In the genomic region with DNA sequence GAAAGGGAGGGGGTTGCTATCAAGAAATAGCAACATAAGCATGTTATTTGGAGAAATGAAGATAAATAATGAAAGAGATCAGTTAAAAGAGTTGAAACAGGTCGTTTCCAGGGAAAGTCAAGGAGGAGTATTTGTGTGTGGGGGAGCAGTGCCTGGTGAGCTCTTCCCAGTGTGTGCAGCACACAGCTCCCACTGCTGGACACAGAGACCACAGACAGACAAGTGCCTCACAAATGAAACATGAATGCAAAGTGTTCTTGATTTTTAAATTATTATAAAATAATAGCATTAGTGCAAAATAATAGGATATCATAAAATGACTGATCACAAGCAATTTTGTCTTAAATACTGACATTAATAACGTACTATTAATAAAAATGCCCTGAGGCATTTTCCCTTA, we compare ENCODE assay signal across 9 cellular contexts. TPM values are rescaled to one million over a fixed set of nuclear protein-coding genes. Genes with fewer than 3 reads are reported as not detected.
DNase-seq lines count a peak whose midpoint lies in the region; ATAC-seq and TF ChIP-seq lines count a peak whose summit lies in the region.
"Had no signal": no experiment of that assay in that cellular context is flagged by ENCODE, and none has a peak within 500 bp of the region (broad histone marks: within the 10 kb centered on the region; RNA-seq: fewer than 3 reads in every experiment).

No MANE protein-coding gene starts in this region.

- no peak overlapping the region for H3K27ac Mint-ChIP-seq in progenitor cell of endocrine pancreas

- no peak overlapping the region for H3K4me3 Mint-ChIP-seq in progenitor cell of endocrine pancreas (ENCODE audit: low read depth)

- no peaks in the 10 kb centered on the region for H3K4me1 Mint-ChIP-seq in progenitor cell of endocrine pancreas (ENCODE audit: low read depth)

- POLR2A ChIA-PET in PC-3 (lab: Charles Lee; ENCODE audit: unreplicated experiment): no interaction called here

- TF ChIP-seq CTCF in PC-3 (conservative IDR thresholded peaks at IDR 0.05; ENCODE audit: low read depth, low read length) (peak; percentile 66), fibroblast of lung (conservative IDR thresholded peaks at IDR 0.05 in 1 of 2, IDR thresholded peaks at IDR 0.05 in 1 of 2; ENCODE audit: low read depth in 1 of 2, low read length in 2 of 2) (peak; percentile 43 to 47), progenitor cell of endocrine pancreas (IDR thresholded peaks at IDR 0.05; ENCODE audit: unreplicated experiment) (peak; percentile 45), colonic mucosa (IDR thresholded peaks at IDR 0.05) (no peak)

- H3K9ac ChIP-seq in PC-3 (ENCODE audit: low read length): no peak overlapping the region
- no peak overlapping the region for H3K9ac ChIP-seq in fibroblast of lung (ENCODE audit: insufficient read depth, low read length)
- no peak overlapping the region for H3K9ac ChIP-seq in colonic mucosa (ENCODE audit: low read depth in 2 of 2, low read length in 2 of 2)

- no peaks in the 10 kb centered on the region for H4K20me1 ChIP-seq in PC-3 (ENCODE audit: low read length)
- H4K20me1 ChIP-seq in fibroblast of lung (ENCODE audit: control insufficient read depth, extremely low read depth, insufficient read depth, low read length): no peaks in the 10 kb centered on the region

- H3K27me3 Mint-ChIP-seq in progenitor cell of endocrine pancreas: no peaks in the 10 kb centered on the region

- no peaks in the 10 kb centered on the region; the same call in 1 of the 2 replicates for H3K36me3 ChIP-seq in PC-3 (ENCODE audit: low read depth, low read length)
- H3K36me3 ChIP-seq in fibroblast of lung (ENCODE audit: control insufficient read depth, insufficient read depth, low read length): peaks cover 3% of the 10 kb centered on the region
- H3K36me3 ChIP-seq in colonic mucosa: no peaks in the 10 kb centered on the region

- no peaks in the 10 kb centered on the region for H3F3A ChIP-seq in PC-3 (ENCODE audit: low read length, unreplicated experiment)

- no peaks in the 10 kb centered on the region for H3K79me2 ChIP-seq in PC-3 (ENCODE audit: low read length)
- no peaks in the 10 kb centered on the region for H3K79me2 ChIP-seq in fibroblast of lung (ENCODE audit: control insufficient read depth, insufficient read depth, low read length)

- H3K27ac ChIP-seq in PC-3 (ENCODE audit: low read length) (no peak overlapping the region), fibroblast of lung (ENCODE audit: insufficient read depth, low read length) (no peak overlapping the region), colonic mucosa (no peak overlapping the region)
- H3K27ac ChIP-seq: epithelial cell of prostate had no signal

- H3K4me2 ChIP-seq in PC-3 (ENCODE audit: low read length): no peak overlapping the region
- H3K4me2 ChIP-seq in fibroblast of lung (ENCODE audit: extremely low read depth, insufficient read depth, low read length): no peak overlapping the region

- peaks cover 19% of the 10 kb centered on the region for H3K36me3 Mint-ChIP-seq in progenitor cell of endocrine pancreas (ENCODE audit: insufficient read depth)

- intact Hi-C loops in PC-3 (cut with micrococcal nuclease): no loop called here
- intact Hi-C loops in colonic mucosa (cut with DNase I): no loop called here
- intact Hi-C loops in posterior cingulate gyrus (cut with DNase I): loop anchor here (2.0 kb wide), 1 partner anchor 21 kb away; no protein-coding TSS in a partner anchor

- H3K9me2 ChIP-seq in PC-3 (replicated peaks; ENCODE audit: low read length): no peaks in the 10 kb centered on the region

- no peak overlapping the region for H2AFZ ChIP-seq in PC-3 (ENCODE audit: low read length)
- H2AFZ ChIP-seq in fibroblast of lung (ENCODE audit: low read length): no peak overlapping the region

- H3K27me3 ChIP-seq in PC-3 (ENCODE audit: low read length) (no peaks in the 10 kb centered on the region), fibroblast of lung (ENCODE audit: control insufficient read depth, insufficient read depth, low read length) (no peaks in the 10 kb centered on the region), colonic mucosa (no peaks in the 10 kb centered on the region)

- H3K4me1 ChIP-seq in PC-3 (ENCODE audit: insufficient read depth, low read length) (no peaks in the 10 kb centered on the region), fibroblast of lung (ENCODE audit: control insufficient read depth, extremely low read depth, insufficient read depth, low read length) (no peaks in the 10 kb centered on the region), colonic mucosa (no peaks in the 10 kb centered on the region)

- H3K9me3 Mint-ChIP-seq in progenitor cell of endocrine pancreas (ENCODE audit: low read depth): no peaks in the 10 kb centered on the region

- DNase-seq in HCEC 1CT: peak; percentile 55
- peak; percentile 42 for DNase-seq in PC-3
- peak; percentile 29 to 39 for DNase-seq in fibroblast of lung (ENCODE audit: low read depth in 2 of 2)
- DNase-seq in progenitor cell of endocrine pancreas (ENCODE audit: low spot score, unreplicated experiment): no peak
- DNase-seq in colonic mucosa: no peak
- DNase-seq in posterior cingulate gyrus: no peak
- no peak for DNase-seq in NCI-H524 treated with DMSO at 0.1 percent for 48 hours (lab: John Stamatoyannopoulos, UW)

- CTCF ChIA-PET in PC-3 (lab: Charles Lee): interaction anchor here (0.9 to 1.0 kb wide), 5 partner anchors 74 to 310 kb away, joined by 3 to 26 read pairs (median 3); no protein-coding TSS in a partner anchor

- no peak overlapping the region for H3K4me3 ChIP-seq in PC-3 (ENCODE audit: low read length)
- no peak overlapping the region for H3K4me3 ChIP-seq in fibroblast of lung (replicated peaks in 1 of 4; ENCODE audit: control extremely low read depth in 1 of 4, insufficient read depth in 1 of 4, low read depth in 3 of 4, low read length in 4 of 4)
- no peak overlapping the region for H3K4me3 ChIP-seq in colonic mucosa

- ATAC-seq in PC-3 (peak; percentile 76), HG02623 (IDR thresholded peaks at IDR 0.05; ENCODE audit: unreplicated experiment) (no peak)

- no TSS peak for BruUV-seq in PC-3 (replicated peaks; lab: Mats Ljungman, UMichigan)

- no peaks in the 10 kb centered on the region for H3K9me3 ChIP-seq in PC-3 (ENCODE audit: low read length)
- H3K9me3 ChIP-seq in fibroblast of lung (ENCODE audit: control insufficient read depth, insufficient read depth, low read depth, low read length): no peaks in the 10 kb centered on the region
- no peaks in the 10 kb centered on the region for H3K9me3 ChIP-seq in colonic mucosa

RNA-seq across cellular contexts. Expression of gene LIFR, which starts 40.8 kb away (rescaled TPM):
- total RNA-seq in PC-3 (2014; rRNA removed) (10.4 and 15.7 TPM in 2 replicates), fibroblast of lung (65.1 and 84.5 TPM in 2 replicates), progenitor cell of endocrine pancreas (33.4 and 36.4 TPM in 2 replicates), colonic mucosa (10 to 100 TPM in 1 of 2 donors, 1 to 10 TPM in 1; 7.0 to 10.3 TPM)
- polyA plus RNA-seq in fibroblast of lung: 35.7 and 43.6 TPM in 2 replicates
- 19.8 and 26.6 TPM in 2 replicates for polyA plus RNA-seq in fibroblast of lung (2012)
- 15.3 and 21.3 TPM in 2 replicates for polyA minus RNA-seq in fibroblast of lung (ENCODE audit: low replicate concordance)

Comparison
In these comparisons a context has a peak if more than half of its experiments do, and no peak if none do; other contexts are left out.
1. DNase-seq: peak in HCEC 1CT (single experiment), PC-3 (single experiment) and fibroblast of lung (2 of 2); none in progenitor cell of endocrine pancreas (single experiment), colonic mucosa (single experiment), posterior cingulate gyrus (0 of 10) and NCI-H524 treated with DMSO at 0.1 percent for 48 hours (single experiment).